Comparison of ENCODE assay signal across 20 cellular contexts in genomic region chr13:102567857-102568256, GRCh38. TPM values are rescaled to one million over a fixed set of nuclear protein-coding genes. Genes with fewer than 3 reads are reported as not detected.
DNase-seq lines count a peak whose midpoint lies in the region; ATAC-seq, FAIRE-seq and TF ChIP-seq lines count a peak whose summit lies in the region.
"Had no signal": no experiment of that assay in that cellular context is flagged by ENCODE, and none has a peak within 500 bp of the region (broad histone marks: within the 10 kb centered on the region; RNA-seq: fewer than 3 reads in every experiment).

No MANE protein-coding gene starts in this region.

- POLR2A ChIA-PET in A549 (lab: Yijun Ruan, JAX) (no interaction called here), GM12878 (lab: Charles Lee) (no interaction called here)

- 0% methylated on average over 1 of the region's 4 CpGs for WGBS in A549 (ENCODE audit: missing lambda C conversion rate)
- WGBS in GM12878 (ENCODE audit: insufficient coverage, insufficient replicate concordance, low lambda C conversion rate, missing lambda C conversion rate), result 25% methylated on average over 4 of the region's 4 CpGs

- H3K36me3 ChIP-seq in GM12878 (ENCODE audit: control insufficient read depth in 2 of 2, insufficient read depth in 2 of 2, low read length in 1 of 2), result no peaks in the 10 kb centered on the region
- H3K36me3 ChIP-seq: Peyer's patch, SJSA1 had no signal

- TF ChIP-seq CTCF in A549 (IDR thresholded peaks at IDR 0.05), result no peak
- TF ChIP-seq CTCF in GM12878 (IDR thresholded peaks at IDR 0.05 in 2 of 3, conservative IDR thresholded peaks at IDR 0.05 in 1 of 3; ENCODE audit: control insufficient read depth in 2 of 3, extremely low read depth in 1 of 3, insufficient read depth in 1 of 3, low read depth in 3 of 3, low read length in 3 of 3), result no peak

- H3K27ac ChIP-seq in A549 (no peak overlapping the region), GM12878 (ENCODE audit: control insufficient read depth, insufficient read depth) (no peak overlapping the region)
- H3K27ac ChIP-seq: KMS-11, Peyer's patch, SJSA1 had no signal

- no peak for TF ChIP-seq POLR2A in A549 (IDR thresholded peaks at IDR 0.05; ENCODE audit: low read length)
- no peak for TF ChIP-seq POLR2A in GM12878 (IDR thresholded peaks at IDR 0.05; ENCODE audit: low read depth, low read length)

- H3K9me3 ChIP-seq in A549, result no peaks in the 10 kb centered on the region
- no peaks in the 10 kb centered on the region for H3K9me3 ChIP-seq in GM12878 (replicated peaks; ENCODE audit: control insufficient read depth, insufficient read depth, low read length)
- H3K9me3 ChIP-seq: Peyer's patch, SJSA1 had no signal

- intact Hi-C loops in GM12878 (cut with micrococcal nuclease; ENCODE audit: unreplicated experiment), result no loop called here

- H4K20me1 ChIP-seq in GM12878 (ENCODE audit: control insufficient read depth, insufficient read depth), result no peaks in the 10 kb centered on the region

- SMC1A ChIA-PET in GM12878 (lab: Charles Lee; ENCODE audit: uncharacterized antibody, unreplicated experiment), result no interaction called here

- H3K4me3 ChIP-seq in A549 (no peak overlapping the region), GM12878 (no peak overlapping the region)
- H3K4me3 ChIP-seq: Peyer's patch, SJSA1 had no signal

- peaks cover 0 to 7% of the 10 kb centered on the region in 2 experiments; a peak in 2 of 4 replicates for H3K27me3 ChIP-seq in GM12878 (replicated peaks in 1 of 2; ENCODE audit: control insufficient read depth in 2 of 2, insufficient read depth in 2 of 2, low read length in 1 of 2)
- H3K27me3 ChIP-seq: Peyer's patch had no signal

- no peak for TF ChIP-seq RAD21 in A549 (conservative IDR thresholded peaks at IDR 0.05 in 1 of 2, IDR thresholded peaks at IDR 0.05 in 1 of 2)
- TF ChIP-seq RAD21 in Ishikawa (IDR thresholded peaks at IDR 0.05; ENCODE audit: low read depth), result no peak
- TF ChIP-seq RAD21 in GM12878 (IDR thresholded peaks at IDR 0.05; ENCODE audit: insufficient read depth, low read depth, low read length), result no peak

- H3K4me1 ChIP-seq in A549 (no peaks in the 10 kb centered on the region), GM12878 (ENCODE audit: control insufficient read depth, insufficient read depth, low read length) (no peaks in the 10 kb centered on the region)
- H3K4me1 ChIP-seq: Peyer's patch, SJSA1 had no signal

- no peak overlapping the region for H3K9ac ChIP-seq in GM12878 (ENCODE audit: control insufficient read depth, insufficient read depth, low read length)
- H3K9ac ChIP-seq: KMS-11 had no signal

- no peak overlapping the region for H2AFZ ChIP-seq in GM12878 (ENCODE audit: control insufficient read depth, low read depth, low read length)

- peak in 1 of 2 experiments; percentile 34; a peak in 1 of 6 replicates for ATAC-seq in A549
- no peak; the same call in 2 of the 3 replicates for ATAC-seq in GM12878

- BruUV-seq in GM12878 (replicated peaks; lab: Mats Ljungman, UMichigan), result no TSS peak

- H3K4me2 ChIP-seq in A549, result no peak overlapping the region
- H3K4me2 ChIP-seq in GM12878 (ENCODE audit: control insufficient read depth, insufficient read depth), result no peak overlapping the region
- H3K4me2 ChIP-seq: KMS-11 had no signal

- RAD21 ChIA-PET in GM12878 (lab: Charles Lee; ENCODE audit: unreplicated experiment), result no interaction called here

- DNase-seq in A549 (ENCODE audit: low read depth in 1 of 2, low spot score in 1 of 2), result no peak
- no peak for DNase-seq in GM12878 (ENCODE audit: low read depth, low spot score)
- DNase-seq in iPS-NIHi7 (ENCODE audit: extremely low spot score), result peak; percentile 18
- DNase-seq in middle frontal gyrus (ENCODE audit: extremely low spot score, low spot score), result no peak
- no peak for DNase-seq in SW 1271 (lab: John Stamatoyannopoulos, UW)
- DNase-seq in HuH-7.5 (ENCODE audit: low spot score), result no peak
- DNase-seq in NCI-H1092 treated with DMSO at 0.1 percent for 48 hours (lab: John Stamatoyannopoulos, UW), result no peak
- DNase-seq: 8988T, DMS53, GF-D8, HFFc6, NCI-H1105, NCI-H2029 treated with DMSO at 0.1 percent for 48 hours, NCI-H226, NCI-H510A treated with DMSO at 0.1 percent for 48 hours, NCI-H774, Peyer's patch had no signal

- in situ Hi-C loops in GM12878 (cut with MboI), result no loop called here

- no peak for FAIRE-seq in A549 (lab: Jason Lieb, UNC)
- FAIRE-seq in GM12878 (lab: Jason Lieb, UNC), result no peak

- TF ChIP-seq EP300 in A549 (IDR thresholded peaks at IDR 0.05), result no peak
- no peak for TF ChIP-seq EP300 in Ishikawa (IDR thresholded peaks at IDR 0.05; ENCODE audit: borderline replicate concordance)
- TF ChIP-seq EP300 in GM12878 (IDR thresholded peaks at IDR 0.05; ENCODE audit: borderline replicate concordance in 1 of 2, control insufficient read depth in 1 of 2, low read depth in 2 of 2, low read length in 2 of 2), result no peak

- H3K79me2 ChIP-seq in GM12878 (ENCODE audit: control insufficient read depth, insufficient read depth, low read length), result no peaks in the 10 kb centered on the region

- CTCF ChIA-PET in A549 (lab: Yijun Ruan, JAX) (interaction anchor here (1.3 kb wide), 1 partner anchor 12 kb away, joined by 7 read pairs; no protein-coding TSS in a partner anchor), GM12878 (lab: Yijun Ruan, JAX) (no interaction called here)

TF ChIP-seq in A549, 52 proteins besides CTCF, POLR2A, EP300 and RAD21 (continues in another document):
- TF ChIP-seq ELK1 (IDR thresholded peaks at IDR 0.05; ENCODE audit: low read depth, low read length), result no peak

TF ChIP-seq in GM12878, 131 proteins besides CTCF, POLR2A, EP300 and RAD21:
- TF ChIP-seq REST (IDR thresholded peaks at IDR 0.05; ENCODE audit: low read depth, low read length), result peak; percentile 50; the same call in 1 of the 2 replicates
- TF ChIP-seq STAT1 (conservative IDR thresholded peaks at IDR 0.05), result no peak
- TF ChIP-seq FOXM1 (IDR thresholded peaks at IDR 0.05; ENCODE audit: low read depth, low read length), result no peak
- TF ChIP-seq SMAD5 (IDR thresholded peaks at IDR 0.05; ENCODE audit: low read depth), result no peak
- no peak for TF ChIP-seq ZZZ3 (IDR thresholded peaks at IDR 0.05; ENCODE audit: control insufficient read depth, insufficient read length, low read depth)
TF ChIP-seq in GM12878: peak in this region for 1.

RNA-seq across cellular contexts. Expression of gene TPP2, which starts 28.9 kb away (rescaled TPM):
- polyA plus RNA-seq in A549 (2011; rRNA removed) (22.5 and 28.4 TPM in 2 replicates), A549 (2017; fragmentation: RNase III; extraction: RNeasy Plus Mini Kit Qiagen cat#74134 plus additional on column Dnase treatment) (17.0 to 20.2 TPM (median 18.6 TPM) in 3 replicates), GM12878 (2011; rRNA removed) (44.3 and 66.6 TPM in 2 replicates), GM12878 (2014; fragmentation: Illumina TruSeq; extraction: Trizol) (82.3 and 96.7 TPM in 2 replicates), GM12878 (2014; fragmentation: Nextera tagmentation; extraction: Ambion mirVana) (10 to 100 TPM; 18.4 to 25.6 TPM), GM12878 (2014; rRNA removed) (41.6 and 57.5 TPM in 2 replicates), GM12878 (2016; fragmentation: Nextera tagmentation; extraction: Ambion mirVana) (10 to 100 TPM; 55.2 to 62.8 TPM)
- 5.4 and 5.8 TPM in 2 replicates for polyA plus RNA-seq in A549 (2012; cell fraction: cytosol; rRNA removed)
- 6.5 and 10.3 TPM in 2 replicates for polyA plus RNA-seq in A549 (2012; cell fraction: nucleus; rRNA removed)
- polyA minus RNA-seq in A549 (2011; rRNA and poly(A)+ RNA removed), result 14.5 and 14.8 TPM in 2 replicates
- total RNA-seq in GM12878 (2013; cell fraction: nucleolus; rRNA removed), result 196 and 198 TPM in 2 replicates
- total RNA-seq in GM12878 (2014; rRNA removed) (48.8 and 55.6 TPM in 2 replicates), GM12878 (2014; rRNA removed; fragmentation: Illumina TruSeq; extraction: Trizol) (79.2 and 82.3 TPM in 2 replicates), GM12878 (2021) (50.6 and 55.7 TPM in 2 replicates)
- polyA plus RNA-seq in GM12878 (2011; ENCODE audit: low read depth), result 32.2 TPM
- polyA plus RNA-seq in GM12878 (2011; cell fraction: cytosol; rRNA removed), result 15.6 and 18.4 TPM in 2 replicates
- polyA plus RNA-seq in GM12878 (2011; cell fraction: nucleus; rRNA removed), result 87.2 and 102 TPM in 2 replicates
- 32.7 and 46.9 TPM in 2 replicates for polyA plus RNA-seq in GM12878 (2012)
- polyA minus RNA-seq in GM12878 (2011; rRNA and poly(A)+ RNA removed), result 48.6 and 72.6 TPM in 2 replicates
- polyA minus RNA-seq in GM12878 (2011; cell fraction: cytosol; rRNA and poly(A)+ RNA removed), result 18.3 and 22.8 TPM in 2 replicates
- 76.8 and 107 TPM in 2 replicates for polyA minus RNA-seq in GM12878 (2011; cell fraction: nucleus; rRNA and poly(A)+ RNA removed)

Comparison
In these comparisons a context has a peak if more than half of its experiments do, and no peak if none do; other contexts are left out.
1. Of the 24 proteins assayed by ChIP-seq in both GM12878 and A549: peak only in GM12878: none; only in A549: none; in both: REST; in neither: 23.